In genomic region chr9:136055715-136056545, GRCh38 we compare ENCODE assay signal across 15 cellular contexts. TPM values are rescaled to one million over a fixed set of nuclear protein-coding genes. Genes with fewer than 3 reads are reported as not detected.
A peak's percentile ranks its signal among the peaks of the same experiment; 100 is the strongest.
DNase-seq lines count a peak whose midpoint lies in the region; ATAC-seq, FAIRE-seq and TF ChIP-seq lines count a peak whose summit lies in the region.
"Had no signal": no experiment of that assay in that cellular context is flagged by ENCODE, and none has a peak within 500 bp of the region (broad histone marks: within the 10 kb centered on the region; RNA-seq: fewer than 3 reads in every experiment).

No MANE protein-coding gene starts in this region.

- intact Hi-C loops in sigmoid colon (cut with DNase I), result no loop called here
- intact Hi-C loops in pancreas (cut with DNase I), result no loop called here

- H3K27ac ChIP-seq in layer of hippocampus (ENCODE audit: low read depth, low read length) (peak overlapping the region; percentile 4), sigmoid colon (peak overlapping the region in 3 of 4 donors; percentile 35 to 88 (median 88)), pancreas (no peak overlapping the region)

- H3K27me3 ChIP-seq in NT2/D1 (ENCODE audit: insufficient read depth, insufficient read length) (no peaks in the 10 kb centered on the region), layer of hippocampus (ENCODE audit: control insufficient read depth, insufficient read depth, low read length) (no peaks in the 10 kb centered on the region), sigmoid colon (no peaks in the 10 kb centered on the region), pancreas (no peaks in the 10 kb centered on the region)

- FAIRE-seq in pancreas (lab: Jason Lieb, UNC), result no peak

- H3K4me3 Mint-ChIP-seq in activated T-cell treated with anti-CD3 and anti-CD28 coated beads, Interleukin-2, amount 50 U/mL, for 24 hours, result no peak overlapping the region
- H3K4me3 Mint-ChIP-seq: natural killer cell treated with Interleukin-12 subunit alpha and Interleukin-12 subunit beta and Interleukin-15 and Interleukin-18, amount 100 ng/mL, for 72 hours had no signal

- H3K4me3 ChIP-seq in NT2/D1 (ENCODE audit: insufficient read length, low read depth) (no peak overlapping the region), sigmoid colon (no peak overlapping the region), pancreas (no peak overlapping the region)
- H3K4me3 ChIP-seq: HAP-1 had no signal

- peaks cover 9% of the 10 kb centered on the region for H3K27me3 Mint-ChIP-seq in activated T-cell treated with anti-CD3 and anti-CD28 coated beads, Interleukin-2, amount 50 U/mL, for 24 hours
- H3K27me3 Mint-ChIP-seq: natural killer cell treated with Interleukin-12 subunit alpha and Interleukin-12 subunit beta and Interleukin-15 and Interleukin-18, amount 100 ng/mL, for 72 hours had no signal

- H3K9ac ChIP-seq in NT2/D1 (ENCODE audit: insufficient read length, low read depth), result peak overlapping the region; percentile 50

- no peak for TF ChIP-seq EP300 in sigmoid colon (IDR thresholded peaks at IDR 0.05)

- DNase-seq in activated T-cell treated with anti-CD3 and anti-CD28 coated beads, Interleukin-2, amount 50 U/mL, for 24 hours, result peak; percentile 24
- no peak for DNase-seq in activated T-cell treated with anti-CD3 and anti-CD28 coated beads, Interleukin-2, amount 50 U/mL, for 1 hour
- DNase-seq in NT2/D1 (ENCODE audit: low read depth, low spot score), result no peak
- DNase-seq in sigmoid colon, result peak; percentile 63
- DNase-seq in putamen (ENCODE audit: low spot score), result no peak
- DNase-seq in pancreas, result no peak
- DNase-seq: activated CD4-positive, CD25-positive, alpha-beta regulatory T cell treated with anti-CD3 and anti-CD28 coated beads, Interleukin-2, amount 50 U/mL, for 72 hours; central memory CD4-positive, alpha-beta T cell; NCI-H1436; NK-92 treated with Interleukin-12 subunit alpha and Interleukin-12 subunit beta, amount 100 ng/mL, for 24 hours; T-helper 2 cell had no signal

- TF ChIP-seq CTCF in sigmoid colon (IDR thresholded peaks at IDR 0.05) (no peak), pancreas (IDR thresholded peaks at IDR 0.05) (no peak)

- peaks cover 6% of the 10 kb centered on the region for H3K36me3 ChIP-seq in NT2/D1 (ENCODE audit: insufficient read depth, insufficient read length, low read length)
- H3K36me3 ChIP-seq in sigmoid colon, result no peaks in the 10 kb centered on the region
- H3K36me3 ChIP-seq in pancreas, result no peaks in the 10 kb centered on the region

- no peaks in the 10 kb centered on the region for H3K36me3 Mint-ChIP-seq in activated T-cell treated with anti-CD3 and anti-CD28 coated beads, Interleukin-2, amount 50 U/mL, for 24 hours (ENCODE audit: low read depth)
- H3K36me3 Mint-ChIP-seq: natural killer cell treated with Interleukin-12 subunit alpha and Interleukin-12 subunit beta and Interleukin-15 and Interleukin-18, amount 100 ng/mL, for 72 hours had no signal

- no peaks in the 10 kb centered on the region for H3K9me3 ChIP-seq in NT2/D1 (ENCODE audit: insufficient read depth, low read length)
- H3K9me3 ChIP-seq in sigmoid colon, result no peaks in the 10 kb centered on the region
- H3K9me3 ChIP-seq in pancreas, result no peaks in the 10 kb centered on the region
- H3K9me3 ChIP-seq: HAP-1 had no signal

- H3K9me3 Mint-ChIP-seq in activated T-cell treated with anti-CD3 and anti-CD28 coated beads, Interleukin-2, amount 50 U/mL, for 24 hours, result no peaks in the 10 kb centered on the region
- H3K9me3 Mint-ChIP-seq: natural killer cell treated with Interleukin-12 subunit alpha and Interleukin-12 subunit beta and Interleukin-15 and Interleukin-18, amount 100 ng/mL, for 72 hours had no signal

- WGBS in sigmoid colon, 2 donors, result 60 to 66% methylated on average over 30 of the region's 30 CpGs
- 85% methylated on average over 29 to 30 of the region's 30 CpGs for WGBS in pancreas, 2 donors

- H3K4me1 Mint-ChIP-seq in activated T-cell treated with anti-CD3 and anti-CD28 coated beads, Interleukin-2, amount 50 U/mL, for 24 hours (ENCODE audit: low read depth), result peaks cover 20% of the 10 kb centered on the region

- no peak for TF ChIP-seq POLR2A in sigmoid colon (IDR thresholded peaks at IDR 0.05)

- H3K27ac Mint-ChIP-seq in activated T-cell treated with anti-CD3 and anti-CD28 coated beads, Interleukin-2, amount 50 U/mL, for 24 hours, result no peak overlapping the region
- H3K27ac Mint-ChIP-seq: natural killer cell treated with Interleukin-12 subunit alpha and Interleukin-12 subunit beta and Interleukin-15 and Interleukin-18, amount 100 ng/mL, for 72 hours had no signal

- H3K4me1 ChIP-seq in NT2/D1 (ENCODE audit: insufficient read depth, insufficient read length), result peaks cover 65% of the 10 kb centered on the region
- H3K4me1 ChIP-seq in sigmoid colon, result peaks cover 0 to 99% (median 98%) of the 10 kb centered on the region in 4 donors
- H3K4me1 ChIP-seq in pancreas, result peaks cover 13 to 20% (median 16%) of the 10 kb centered on the region in 3 donors

- ATAC-seq in esophagus mucosa (no peak), pancreas (no peak)
- ATAC-seq: natural killer cell treated with Interleukin-12 subunit alpha and Interleukin-12 subunit beta and Interleukin-15 and Interleukin-18, amount 100 ng/mL, for 72 hours had no signal

RNA-seq across cellular contexts. Expression of gene NACC2, which starts 39.2 kb away (rescaled TPM):
- total RNA-seq in sigmoid colon (10 to 100 TPM; 41.6 to 80.0 (median 65.4) TPM), esophagus mucosa (7.0 TPM), pancreas (10 to 100 TPM in 2 of 6 donors, 1 to 10 TPM in 4; 6.8 to 12.4 (median 8.9) TPM)
- polyA plus RNA-seq in sigmoid colon (10 to 100 TPM in 1 of 3 donors, 1 to 10 TPM in 2; 3.6 to 14.3 (median 5.1) TPM), pancreas (1 to 10 TPM; 4.3 to 5.5 TPM)

Comparison
In these comparisons a context has a peak if more than half of its experiments do, and no peak if none do; other contexts are left out.
1. DNase-seq: peak in activated T-cell treated with anti-CD3 and anti-CD28 coated beads, Interleukin-2, amount 50 U/mL, for 24 hours (single experiment) and sigmoid colon (single experiment); none in activated T-cell treated with anti-CD3 and anti-CD28 coated beads, Interleukin-2, amount 50 U/mL, for 1 hour (single experiment), NT2/D1 (single experiment), putamen (single experiment) and pancreas (0 of 6).
2. H3K27ac ChIP-seq: peak in layer of hippocampus (single experiment) and sigmoid colon (3 of 4); none in pancreas (0 of 4).